ENCODE assay signal across 8 cellular contexts in the genomic region with DNA sequence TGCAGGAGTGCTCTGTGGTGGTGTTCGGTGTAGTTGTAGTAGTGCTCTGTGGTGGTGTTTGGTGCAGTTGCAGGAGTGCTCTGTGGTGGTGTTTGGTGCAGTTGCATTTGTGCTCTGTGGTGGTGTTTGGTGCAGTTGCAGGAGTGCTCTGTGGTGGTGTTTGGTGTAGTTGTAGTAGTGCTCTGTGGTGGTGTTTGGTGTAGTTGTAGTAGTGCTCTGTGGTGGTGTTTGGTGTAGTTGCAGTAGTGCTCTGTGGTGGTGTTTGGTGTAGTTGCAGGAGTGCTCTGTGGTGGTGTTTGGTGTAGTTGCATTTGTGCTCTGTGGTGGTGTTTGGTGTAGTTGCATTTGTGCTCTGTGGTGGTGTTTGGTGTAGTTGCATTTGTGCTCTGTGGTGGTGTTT.
DNase-seq lines count a peak whose midpoint lies in the region; FAIRE-seq and TF ChIP-seq lines count a peak whose summit lies in the region.
"Not testable (repeated sequence)": the region's sequence is repeated elsewhere in the genome, so short reads cannot be mapped to it uniquely, and the experiment has no call there.

No MANE protein-coding gene starts in this region.

- not testable (repeated sequence) for H3K9me3 Mint-ChIP-seq in activated CD4-positive, alpha-beta T cell treated with anti-CD3 and anti-CD28 coated beads, Interleukin-2, amount 10 ng/mL, durations not matched to agents 24 days and 14 days; activated T-cell treated with anti-CD3 and anti-CD28 coated beads, Interleukin-2, amount 50 U/mL, for 24 hours; type B pancreatic cell
- H3K9me3 Mint-ChIP-seq in progenitor cell of endocrine pancreas (ENCODE audit: low read depth) = peaks cover 32% of the 10 kb centered on the region

- H3K36me3 Mint-ChIP-seq in activated CD4-positive, alpha-beta T cell treated with anti-CD3 and anti-CD28 coated beads, Interleukin-2, amount 10 ng/mL, durations not matched to agents 24 days and 14 days (ENCODE audit: low read depth); activated T-cell treated with anti-CD3 and anti-CD28 coated beads, Interleukin-2, amount 50 U/mL, for 24 hours (ENCODE audit: low read depth); progenitor cell of endocrine pancreas (ENCODE audit: insufficient read depth); type B pancreatic cell: not testable (repeated sequence)

- intact Hi-C loops in activated CD4-positive, alpha-beta T cell treated with anti-CD3 and anti-CD28 coated beads, Interleukin-2, amount 10 ng/mL, durations not matched to agents 24 days and 14 days (cut with micrococcal nuclease); cardiac septum (cut with DNase I): not testable (repeated sequence)

- TF ChIP-seq POLR2A in GM12891 (IDR thresholded peaks at IDR 0.05; ENCODE audit: low read depth, low read length) = not testable (repeated sequence)

- not testable (repeated sequence) for H3K27me3 Mint-ChIP-seq in activated CD4-positive, alpha-beta T cell treated with anti-CD3 and anti-CD28 coated beads, Interleukin-2, amount 10 ng/mL, durations not matched to agents 24 days and 14 days; activated T-cell treated with anti-CD3 and anti-CD28 coated beads, Interleukin-2, amount 50 U/mL, for 24 hours; progenitor cell of endocrine pancreas; type B pancreatic cell

- not testable (repeated sequence) for H3K27ac Mint-ChIP-seq in activated CD4-positive, alpha-beta T cell treated with anti-CD3 and anti-CD28 coated beads, Interleukin-2, amount 10 ng/mL, durations not matched to agents 24 days and 14 days; activated T-cell treated with anti-CD3 and anti-CD28 coated beads, Interleukin-2, amount 50 U/mL, for 24 hours; progenitor cell of endocrine pancreas; type B pancreatic cell

- FAIRE-seq in GM12891 (lab: Jason Lieb, UNC) (peak; percentile 100), colon (lab: Jason Lieb, UNC) (peak; percentile 99)

- H3K4me3 Mint-ChIP-seq in activated CD4-positive, alpha-beta T cell treated with anti-CD3 and anti-CD28 coated beads, Interleukin-2, amount 10 ng/mL, durations not matched to agents 24 days and 14 days; activated T-cell treated with anti-CD3 and anti-CD28 coated beads, Interleukin-2, amount 50 U/mL, for 24 hours; progenitor cell of endocrine pancreas (ENCODE audit: low read depth); type B pancreatic cell: not testable (repeated sequence)

- not testable (repeated sequence) for DNase-seq in GM12891 (ENCODE audit: insufficient read length, low spot score)
- DNase-seq in activated CD4-positive, alpha-beta T cell treated with anti-CD3 and anti-CD28 coated beads, Interleukin-2, amount 10 ng/mL, durations not matched to agents 24 days and 14 days = peak; percentile 70
- peak; percentile 34 for DNase-seq in activated T-cell treated with anti-CD3 and anti-CD28 coated beads, Interleukin-2, amount 50 U/mL, for 24 hours
- DNase-seq in activated gamma-delta T cell treated with anti-CD3 and anti-CD28 coated beads, Interleukin-2, amount 50 U/mL, for 16 hours (ENCODE audit: low read depth) = peak; percentile 3
- DNase-seq in cardiac septum (ENCODE audit: low spot score) (peak; percentile 86), progenitor cell of endocrine pancreas (ENCODE audit: low spot score, unreplicated experiment) (peak; percentile 39), type B pancreatic cell (ENCODE audit: extremely low spot score, unreplicated experiment) (peak; percentile 87)

- not testable (repeated sequence) for TF ChIP-seq CTCF in progenitor cell of endocrine pancreas (IDR thresholded peaks at IDR 0.05; ENCODE audit: unreplicated experiment); type B pancreatic cell (conservative IDR thresholded peaks at IDR 0.05)

- not testable (repeated sequence) for H3K4me1 Mint-ChIP-seq in activated CD4-positive, alpha-beta T cell treated with anti-CD3 and anti-CD28 coated beads, Interleukin-2, amount 10 ng/mL, durations not matched to agents 24 days and 14 days; activated T-cell treated with anti-CD3 and anti-CD28 coated beads, Interleukin-2, amount 50 U/mL, for 24 hours (ENCODE audit: low read depth); progenitor cell of endocrine pancreas (ENCODE audit: low read depth); type B pancreatic cell (ENCODE audit: unreplicated experiment)
